ENCODE assay signal across 20 cellular contexts in genomic region chr19:10005632-10006334, GRCh38. TPM values are rescaled to one million over a fixed set of nuclear protein-coding genes. Genes with fewer than 3 reads are reported as not detected.
DNase-seq lines count a peak whose midpoint lies in the region; ATAC-seq, FAIRE-seq and TF ChIP-seq lines count a peak whose summit lies in the region.
"Had no signal": no experiment of that assay in that cellular context is flagged by ENCODE, and none has a peak within 500 bp of the region (broad histone marks: within the 10 kb centered on the region; RNA-seq: fewer than 3 reads in every experiment).

No MANE protein-coding gene starts in this region.

- intact Hi-C loops in GM12878 (cut with micrococcal nuclease; ENCODE audit: unreplicated experiment): no loop called here
- intact Hi-C loops in tibial artery (cut with DNase I; ENCODE audit: low total_unique reads): no loop called here

- no peak for FAIRE-seq in GM12878 (lab: Jason Lieb, UNC)
- FAIRE-seq: A549 had no signal

- no peak for TF ChIP-seq CTCF in GM12878 (IDR thresholded peaks at IDR 0.05 in 2 of 3, conservative IDR thresholded peaks at IDR 0.05 in 1 of 3; ENCODE audit: control insufficient read depth in 2 of 3, extremely low read depth in 1 of 3, insufficient read depth in 1 of 3, low read depth in 3 of 3, low read length in 3 of 3)
- no peak for TF ChIP-seq CTCF in osteoblast (IDR thresholded peaks at IDR 0.05; ENCODE audit: extremely low read depth, low read depth, low read length)
- no peak for TF ChIP-seq CTCF in tibial artery (IDR thresholded peaks at IDR 0.05)
- no peak for TF ChIP-seq CTCF in GM10266 (IDR thresholded peaks at IDR 0.05; ENCODE audit: control insufficient read depth, insufficient read depth, low read depth, missing control alignments)

- H3K27ac ChIP-seq in GM12878 (ENCODE audit: control insufficient read depth, insufficient read depth): no peak overlapping the region
- H3K27ac ChIP-seq in osteoblast (ENCODE audit: low read depth, low read length): peak overlapping the region; percentile 85
- H3K27ac ChIP-seq in tibial artery: peak overlapping the region; percentile 51 to 62
- H3K27ac ChIP-seq: A549, PC-9 had no signal

- H3K4me2 ChIP-seq in GM12878 (ENCODE audit: control insufficient read depth, insufficient read depth) (no peak overlapping the region), osteoblast (ENCODE audit: insufficient read depth, low read length) (peak overlapping the region; percentile 13)
- H3K4me2 ChIP-seq: A549, PC-9 had no signal

- WGBS in GM12878 (ENCODE audit: insufficient coverage, insufficient replicate concordance, low lambda C conversion rate, missing lambda C conversion rate): 23% methylated on average over 17 of the region's 17 CpGs

- peaks cover 2 to 3% of the 10 kb centered on the region in 2 experiments; a peak in 2 of 4 replicates for H3K27me3 ChIP-seq in GM12878 (replicated peaks in 1 of 2; ENCODE audit: control insufficient read depth in 2 of 2, insufficient read depth in 2 of 2, low read length in 1 of 2)
- H3K27me3 ChIP-seq in osteoblast (ENCODE audit: insufficient read depth, low read length): peaks cover 3% of the 10 kb centered on the region
- peaks cover 0 to 5% of the 10 kb centered on the region in 2 donors for H3K27me3 ChIP-seq in tibial artery

- peak overlapping the region; percentile 37 for H3K4me3 Mint-ChIP-seq in activated T-cell treated with anti-CD3 and anti-CD28 coated beads, Interleukin-2, amount 50 U/mL, for 24 hours
- no peak overlapping the region for H3K4me3 Mint-ChIP-seq in naive thymus-derived CD8-positive, alpha-beta T cell
- H3K4me3 Mint-ChIP-seq: activated T-cell treated with anti-CD3 and anti-CD28 coated beads, Interleukin-2, amount 50 U/mL, for 4 hours had no signal

- TF ChIP-seq EP300 in GM12878 (IDR thresholded peaks at IDR 0.05; ENCODE audit: borderline replicate concordance in 1 of 2, control insufficient read depth in 1 of 2, low read depth in 2 of 2, low read length in 2 of 2): no peak

- BruUV-seq in GM12878 (replicated peaks; lab: Mats Ljungman, UMichigan): no TSS peak

- peaks cover 36% of the 10 kb centered on the region for H3K4me1 Mint-ChIP-seq in activated T-cell treated with anti-CD3 and anti-CD28 coated beads, Interleukin-2, amount 50 U/mL, for 24 hours (ENCODE audit: low read depth)
- H3K4me1 Mint-ChIP-seq in naive thymus-derived CD8-positive, alpha-beta T cell: peaks cover 11 to 20% (median 16%) of the 10 kb centered on the region in 4 donors

- no peak for TF ChIP-seq POLR2A in GM12878 (IDR thresholded peaks at IDR 0.05; ENCODE audit: low read depth, low read length)

- no peaks in the 10 kb centered on the region for H3K4me1 ChIP-seq in GM12878 (ENCODE audit: control insufficient read depth, insufficient read depth, low read length)
- peaks cover 31% of the 10 kb centered on the region for H3K4me1 ChIP-seq in osteoblast (ENCODE audit: insufficient read depth, low read length)
- peaks cover 0 to 53% (median 36%) of the 10 kb centered on the region in 4 donors for H3K4me1 ChIP-seq in tibial artery

- H3K36me3 ChIP-seq in GM12878 (ENCODE audit: control insufficient read depth in 2 of 2, insufficient read depth in 2 of 2, low read length in 1 of 2) (no peaks in the 10 kb centered on the region), osteoblast (ENCODE audit: insufficient read depth, low read length) (no peaks in the 10 kb centered on the region), tibial artery (no peaks in the 10 kb centered on the region)

- SMC1A ChIA-PET in GM12878 (lab: Charles Lee; ENCODE audit: uncharacterized antibody, unreplicated experiment): no interaction called here

- H3K9me3 Mint-ChIP-seq in activated T-cell treated with anti-CD3 and anti-CD28 coated beads, Interleukin-2, amount 50 U/mL, for 24 hours: no peaks in the 10 kb centered on the region
- peaks cover 0 to 7% (median 0%) of the 10 kb centered on the region in 9 donors for H3K9me3 Mint-ChIP-seq in naive thymus-derived CD8-positive, alpha-beta T cell
- H3K9me3 Mint-ChIP-seq: activated T-cell treated with anti-CD3 and anti-CD28 coated beads, Interleukin-2, amount 50 U/mL, for 4 hours had no signal

- H4K20me1 ChIP-seq in GM12878 (ENCODE audit: control insufficient read depth, insufficient read depth): no peaks in the 10 kb centered on the region
- no peaks in the 10 kb centered on the region for H4K20me1 ChIP-seq in osteoblast (ENCODE audit: insufficient read depth, low read length)

- no peaks in the 10 kb centered on the region for H3K36me3 Mint-ChIP-seq in activated T-cell treated with anti-CD3 and anti-CD28 coated beads, Interleukin-2, amount 50 U/mL, for 24 hours (ENCODE audit: low read depth)
- peaks cover 0 to 15% (median 8%) of the 10 kb centered on the region in 3 donors for H3K36me3 Mint-ChIP-seq in naive thymus-derived CD8-positive, alpha-beta T cell

- H2AFZ ChIP-seq in GM12878 (ENCODE audit: control insufficient read depth, low read depth, low read length) (no peak overlapping the region), osteoblast (ENCODE audit: low read length) (no peak overlapping the region)
- H2AFZ ChIP-seq: PC-9 had no signal

- no peak overlapping the region for H3K9ac ChIP-seq in GM12878 (ENCODE audit: control insufficient read depth, insufficient read depth, low read length)

- H3K4me3 ChIP-seq in GM12878 (no peak overlapping the region), osteoblast (ENCODE audit: insufficient read depth, low read length) (no peak overlapping the region), tibial artery (no peak overlapping the region)
- H3K4me3 ChIP-seq: A549, PC-9 had no signal

- RAD21 ChIA-PET in GM12878 (lab: Charles Lee; ENCODE audit: unreplicated experiment): interaction anchor here (0.6 kb wide), 1 partner anchor 22 kb away, joined by 3 read pairs; no protein-coding TSS in a partner anchor

- CTCF ChIA-PET in GM12878 (lab: Yijun Ruan, JAX): interaction anchor here (0.6 to 0.8 kb wide), 5 partner anchors 22 to 503 kb away, joined by 3 read pairs; partner anchors contain the start of gene P2RY11

- H3K9me3 ChIP-seq in GM12878 (replicated peaks; ENCODE audit: control insufficient read depth, insufficient read depth, low read length) (no peaks in the 10 kb centered on the region; the same call in 2 of the 3 replicates), osteoblast (ENCODE audit: low read depth, low read length) (no peaks in the 10 kb centered on the region), tibial artery (no peaks in the 10 kb centered on the region)
- H3K9me3 ChIP-seq: A549 had no signal

- no peak for TF ChIP-seq RAD21 in GM12878 (IDR thresholded peaks at IDR 0.05; ENCODE audit: insufficient read depth, low read depth, low read length)

- no peak for ATAC-seq in GM12878
- no peak for ATAC-seq in naive thymus-derived CD8-positive, alpha-beta T cell
- ATAC-seq: A549 had no signal

- in situ Hi-C loops in GM12878 (cut with MboI): no loop called here

- H3K79me2 ChIP-seq in GM12878 (ENCODE audit: control insufficient read depth, insufficient read depth, low read length): no peaks in the 10 kb centered on the region
- H3K79me2 ChIP-seq in osteoblast (ENCODE audit: insufficient read depth, low read length): no peaks in the 10 kb centered on the region

- DNase-seq in activated T-cell treated with anti-CD3 and anti-CD28 coated beads, Interleukin-2, amount 50 U/mL, for 24 hours: no peak
- DNase-seq in activated T-cell treated with anti-CD3 and anti-CD28 coated beads for 4 hours (no peak), GM12878 (ENCODE audit: low read depth, low spot score) (no peak), osteoblast (ENCODE audit: insufficient read length, low spot score, missing footprints) (peak; percentile 69), tibial artery (no peak), GM10266 (ENCODE audit: extremely low spot score) (no peak), NCI-H1105 (lab: John Stamatoyannopoulos, UW) (no peak)
- no peak for DNase-seq in naive thymus-derived CD8-positive, alpha-beta T cell
- DNase-seq: activated T-cell treated with anti-CD3 and anti-CD28 coated beads, Interleukin-2, amount 50 U/mL, for 4 hours; aorta; NCI-H1417 treated with DMSO at 0.1 percent for 48 hours; PC-9; stimulated activated CD4-positive, alpha-beta T cell treated with anti-CD3 and anti-CD28 coated beads, Interleukin-1b, Interleukin-23, amount 100 ng/mL, for 48 hours; stimulated activated CD8-positive, alpha-beta memory T cell treated with anti-CD3 and anti-CD28 coated beads, Interleukin-4, amount 100 ng/mL, for 48 hours; SW 1271 had no signal

- no peak overlapping the region for H3K27ac Mint-ChIP-seq in activated T-cell treated with anti-CD3 and anti-CD28 coated beads, Interleukin-2, amount 50 U/mL, for 24 hours
- H3K27ac Mint-ChIP-seq in naive thymus-derived CD8-positive, alpha-beta T cell: no peak overlapping the region

- POLR2A ChIA-PET in GM12878 (lab: Charles Lee): interaction anchor here (0.6 kb wide), 1 partner anchor 169 kb away, joined by 3 read pairs; no protein-coding TSS in a partner anchor
- POLR2A ChIA-PET in naive thymus-derived CD8-positive, alpha-beta T cell (lab: Charles Lee): no interaction called here

- peaks cover 64% of the 10 kb centered on the region for H3K27me3 Mint-ChIP-seq in activated T-cell treated with anti-CD3 and anti-CD28 coated beads, Interleukin-2, amount 50 U/mL, for 24 hours
- peaks cover 35 to 85% (median 54%) of the 10 kb centered on the region in 5 donors for H3K27me3 Mint-ChIP-seq in naive thymus-derived CD8-positive, alpha-beta T cell

RNA-seq across cellular contexts. Expression of gene COL5A3, which starts 4.5 kb away (rescaled TPM):
- total RNA-seq in GM12878 (2013; cell fraction: nucleolus; rRNA removed): 1.4 TPM in 2 replicates
- total RNA-seq in GM12878 (2014; rRNA removed): under 0.01 and 0.05 TPM in 2 replicates
- 0.05 and 0.09 TPM in 2 replicates for total RNA-seq in GM12878 (2014; rRNA removed; fragmentation: Illumina TruSeq; extraction: Trizol)
- total RNA-seq in GM12878 (2021): 0.18 and 0.19 TPM in 2 replicates
- 0.04 TPM for polyA plus RNA-seq in GM12878 (2011; ENCODE audit: low read depth)
- polyA plus RNA-seq in GM12878 (2011; rRNA removed): 5.5 and 8.3 TPM in 2 replicates
- polyA plus RNA-seq in GM12878 (2011; cell fraction: cytosol; rRNA removed): 7.8 and 9.6 TPM in 2 replicates
- 62.0 and 70.8 TPM in 2 replicates for polyA plus RNA-seq in GM12878 (2011; cell fraction: nucleus; rRNA removed)
- 0.29 and 0.34 TPM in 2 replicates for polyA plus RNA-seq in GM12878 (2012)
- 0.03 and 0.06 TPM in 2 replicates for polyA plus RNA-seq in GM12878 (2014; fragmentation: Illumina TruSeq; extraction: Trizol)
- under 1 TPM in 1 of 2 experiments, not detected in 1; 0.04 TPM for polyA plus RNA-seq in GM12878 (2014; fragmentation: Nextera tagmentation; extraction: Ambion mirVana)
- 0.10 and 0.13 TPM in 2 replicates for polyA plus RNA-seq in GM12878 (2014; rRNA removed)
- under 1 TPM in 1 of 2 experiments, not detected in 1; 0.32 TPM for polyA plus RNA-seq in GM12878 (2016; fragmentation: Nextera tagmentation; extraction: Ambion mirVana)
- polyA minus RNA-seq in GM12878 (2011; rRNA and poly(A)+ RNA removed): 4.9 and 9.5 TPM in 2 replicates
- 5.0 and 5.7 TPM in 2 replicates for polyA minus RNA-seq in GM12878 (2011; cell fraction: cytosol; rRNA and poly(A)+ RNA removed)
- 10.3 and 11.0 TPM in 2 replicates for polyA minus RNA-seq in GM12878 (2011; cell fraction: nucleus; rRNA and poly(A)+ RNA removed)
- 9.1 and 14.8 TPM in 2 replicates for total RNA-seq in osteoblast
- total RNA-seq in naive thymus-derived CD8-positive, alpha-beta T cell: not detected
- polyA plus RNA-seq in naive thymus-derived CD8-positive, alpha-beta T cell: not detected
- total RNA-seq: H4, PC-9 had no signal

RNA-seq across cellular contexts. Expression of gene RDH8, which starts 7.5 kb away (rescaled TPM):
- not detected in 2 replicates for total RNA-seq in GM12878 (2013; cell fraction: nucleolus; rRNA removed)
- total RNA-seq in GM12878 (2014; rRNA removed): not detected in 2 replicates
- not detected in 2 replicates for total RNA-seq in GM12878 (2014; rRNA removed; fragmentation: Illumina TruSeq; extraction: Trizol)
- not detected in 2 replicates for total RNA-seq in GM12878 (2021)
- not detected for polyA plus RNA-seq in GM12878 (2011; ENCODE audit: low read depth)
- polyA plus RNA-seq in GM12878 (2011; rRNA removed): 0.46 and 0.58 TPM in 2 replicates
- 0.87 and 0.95 TPM in 2 replicates for polyA plus RNA-seq in GM12878 (2011; cell fraction: cytosol; rRNA removed)
- polyA plus RNA-seq in GM12878 (2011; cell fraction: nucleus; rRNA removed): 0.66 and 0.76 TPM in 2 replicates
- polyA plus RNA-seq in GM12878 (2012): not detected in 2 replicates
- not detected in 2 replicates for polyA plus RNA-seq in GM12878 (2014; fragmentation: Illumina TruSeq; extraction: Trizol)
- polyA plus RNA-seq in GM12878 (2014; fragmentation: Nextera tagmentation; extraction: Ambion mirVana): under 1 TPM in 1 of 2 experiments, not detected in 1; 0.04 TPM
- polyA plus RNA-seq in GM12878 (2014; rRNA removed): 0.05 TPM in 1 of 2 replicates, not detected in the other
- polyA plus RNA-seq in GM12878 (2016; fragmentation: Nextera tagmentation; extraction: Ambion mirVana): not detected
- polyA minus RNA-seq in GM12878 (2011; rRNA and poly(A)+ RNA removed): 0.15 and 0.52 TPM in 2 replicates
- polyA minus RNA-seq in GM12878 (2011; cell fraction: cytosol; rRNA and poly(A)+ RNA removed): not detected in 2 replicates
- polyA minus RNA-seq in GM12878 (2011; cell fraction: nucleus; rRNA and poly(A)+ RNA removed): not detected in 2 replicates
- not detected in 2 replicates for total RNA-seq in osteoblast
- not detected for total RNA-seq in naive thymus-derived CD8-positive, alpha-beta T cell
- not detected for polyA plus RNA-seq in naive thymus-derived CD8-positive, alpha-beta T cell
- total RNA-seq: activated T-cell treated with anti-CD3 and anti-CD28 coated beads, Interleukin-2, amount 50 U/mL, for 4 hours; aorta; fibroblast of villous mesenchyme; H4; NCI-H460; PC-9; posterior vena cava had no signal
- polyA plus RNA-seq: aorta had no signal
